Comparison of ENCODE assay signal across 24 cellular contexts in the genomic region with DNA sequence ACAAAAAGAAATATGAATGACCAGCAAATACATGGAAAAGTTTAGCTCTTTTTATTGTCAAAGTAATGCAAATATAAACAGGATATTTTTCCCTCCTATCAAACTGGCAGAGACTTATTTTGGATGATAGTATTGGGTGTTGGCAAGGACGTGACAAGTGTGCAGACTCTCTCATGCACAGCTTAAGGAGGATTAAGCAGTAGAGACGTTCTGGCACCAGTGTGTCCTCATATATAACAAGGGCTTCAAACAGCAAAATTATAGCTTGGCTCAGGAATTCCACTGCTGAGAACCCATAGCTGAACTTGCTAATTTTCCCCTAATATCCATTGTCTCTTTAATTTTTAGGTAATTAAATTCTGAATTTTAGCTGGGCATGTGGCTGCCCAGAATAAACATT.
"Had no signal": no experiment of that assay in that cellular context is flagged by ENCODE, and none has a peak within 500 bp of the region (broad histone marks: within the 10 kb centered on the region; RNA-seq: fewer than 3 reads in every experiment).

No MANE protein-coding gene starts in this region.

- H3K36me3 ChIP-seq: breast epithelium, colonic mucosa had no signal

- DNase-seq: activated CD4-positive, alpha-beta T cell treated with anti-CD3 and anti-CD28 coated beads for 36 hours; activated CD4-positive, alpha-beta T cell treated with anti-CD3 and anti-CD28 coated beads, Interleukin-2, amount 50 U/mL, for 1 hour; activated CD8-positive, alpha-beta memory T cell treated with anti-CD3 and anti-CD28 coated beads, Interleukin-2, amount 50 U/mL, for 4 hours; activated CD8-positive, alpha-beta T cell treated with anti-CD3 and anti-CD28 coated beads for 36 hours; activated gamma-delta T cell treated with Interleukin-2 at 50 U/mL for 16 hours; activated naive CD4-positive, alpha-beta T cell treated with anti-CD3 and anti-CD28 coated beads, Interleukin-2, amount 50 U/mL, for 16 hours; activated T-cell treated with anti-CD3 and anti-CD28 coated beads, Interleukin-2, amount 50 U/mL, for 72 hours; aorta; caudate nucleus; colonic mucosa; NCI-H1105 treated with DMSO at 0.1 percent for 48 hours; NCI-H146; NCI-H187 treated with DMSO at 0.1 percent for 48 hours; NCI-H2081 treated with DMSO at 0.1 percent for 48 hours; NCI-H345; NCI-H526; NCI-H774; SHP77; T-helper 17 cell; T-helper 9 cell had no signal

- H3K4me3 Mint-ChIP-seq: activated CD4-positive, alpha-beta T cell treated with anti-CD3 and anti-CD28 coated beads for 36 hours; activated CD8-positive, alpha-beta T cell treated with anti-CD3 and anti-CD28 coated beads for 36 hours; activated T-cell treated with anti-CD3 and anti-CD28 coated beads, Interleukin-2, amount 50 U/mL, for 72 hours; T-helper 17 cell had no signal

- H3K27ac ChIP-seq: breast epithelium, colonic mucosa, VCaP had no signal

- H3K9me3 Mint-ChIP-seq: activated CD8-positive, alpha-beta T cell treated with anti-CD3 and anti-CD28 coated beads for 36 hours; activated T-cell treated with anti-CD3 and anti-CD28 coated beads, Interleukin-2, amount 50 U/mL, for 72 hours; activated T-helper 2 cell treated with anti-CD3 and anti-CD28 coated beads, Interferon-gamma antibody, Interleukin-2, Interleukin-4, amounts not matched to agents 10 μg/mL and 5 μg/mL and 100 μg/mL, durations not matched to agents 14 hours and 24 hours and 36 hours had no signal

- H3K4me1 Mint-ChIP-seq: activated CD4-positive, alpha-beta T cell treated with anti-CD3 and anti-CD28 coated beads for 36 hours; T-helper 17 cell had no signal

- H3K4me1 ChIP-seq: breast epithelium, colonic mucosa had no signal

- H3K27ac Mint-ChIP-seq: activated CD4-positive, alpha-beta T cell treated with anti-CD3 and anti-CD28 coated beads for 36 hours; activated CD8-positive, alpha-beta T cell treated with anti-CD3 and anti-CD28 coated beads for 36 hours; activated T-cell treated with anti-CD3 and anti-CD28 coated beads, Interleukin-2, amount 50 U/mL, for 72 hours; activated T-helper 2 cell treated with anti-CD3 and anti-CD28 coated beads, Interferon-gamma antibody, Interleukin-2, Interleukin-4, amounts not matched to agents 10 μg/mL and 5 μg/mL and 100 μg/mL, durations not matched to agents 14 hours and 24 hours and 36 hours; T-helper 17 cell had no signal

- ATAC-seq: activated CD4-positive, alpha-beta T cell treated with anti-CD3 and anti-CD28 coated beads for 36 hours; activated CD8-positive, alpha-beta T cell treated with anti-CD3 and anti-CD28 coated beads for 36 hours; PC-3; T-helper 17 cell had no signal

- H3K9me3 ChIP-seq: breast epithelium, colonic mucosa had no signal

- H3K4me3 ChIP-seq: breast epithelium, colonic mucosa had no signal

- H3K27me3 ChIP-seq: breast epithelium, colonic mucosa had no signal
